1 cellular context compared by ENCODE assay signal in the genomic region with DNA sequence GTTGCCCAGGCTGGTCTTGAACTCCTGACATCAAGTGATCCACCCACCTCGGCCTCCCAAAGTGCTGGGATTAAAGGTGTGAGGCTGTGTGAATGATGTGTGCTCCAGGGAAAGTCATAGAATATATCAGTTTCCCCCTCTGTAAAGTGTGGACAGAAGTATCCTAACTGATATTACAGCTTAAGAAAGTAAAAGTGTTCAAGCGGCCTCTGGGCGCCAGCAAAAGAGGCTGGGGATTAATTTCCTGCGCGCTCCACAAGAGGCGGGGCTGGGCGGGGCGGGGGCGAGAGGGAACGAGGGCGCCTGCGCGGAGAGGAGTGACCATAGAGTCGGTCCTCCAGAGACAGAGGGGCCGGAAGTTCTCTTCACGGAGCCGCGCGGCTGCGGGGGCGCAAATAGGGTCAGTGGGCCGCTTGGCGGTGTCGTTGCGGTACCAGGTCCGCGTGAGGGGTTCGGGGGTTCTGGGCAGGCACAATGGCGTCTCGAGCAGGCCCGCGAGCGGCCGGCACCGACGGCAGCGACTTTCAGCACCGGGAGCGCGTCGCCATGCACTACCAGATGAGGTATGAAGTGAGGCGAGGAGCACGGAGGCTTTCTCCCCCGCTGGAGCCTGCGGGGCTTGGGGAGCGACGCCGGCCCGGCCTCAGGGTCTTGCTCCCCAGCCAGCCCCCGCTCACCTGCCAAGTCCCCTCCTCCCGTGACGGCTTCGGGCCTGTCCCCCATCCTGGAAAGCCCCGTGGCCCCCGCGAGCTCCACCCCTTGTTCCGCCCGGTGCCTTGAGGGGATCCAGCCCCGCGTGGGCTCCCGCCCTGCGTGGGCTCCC.
TF ChIP-seq lines count a peak whose summit lies in the region.

Gene JAGN1 (plus strand): TSS at position 362 of the 823 bp plus-strand sequence. CDS start 113 bp downstream, at position 475.

TF ChIP-seq in HEK293, 187 proteins besides CTCF, POLR2A, EP300 and RAD21 (continued from another document and continues in another):
- TF ChIP-seq, protein P1, sequence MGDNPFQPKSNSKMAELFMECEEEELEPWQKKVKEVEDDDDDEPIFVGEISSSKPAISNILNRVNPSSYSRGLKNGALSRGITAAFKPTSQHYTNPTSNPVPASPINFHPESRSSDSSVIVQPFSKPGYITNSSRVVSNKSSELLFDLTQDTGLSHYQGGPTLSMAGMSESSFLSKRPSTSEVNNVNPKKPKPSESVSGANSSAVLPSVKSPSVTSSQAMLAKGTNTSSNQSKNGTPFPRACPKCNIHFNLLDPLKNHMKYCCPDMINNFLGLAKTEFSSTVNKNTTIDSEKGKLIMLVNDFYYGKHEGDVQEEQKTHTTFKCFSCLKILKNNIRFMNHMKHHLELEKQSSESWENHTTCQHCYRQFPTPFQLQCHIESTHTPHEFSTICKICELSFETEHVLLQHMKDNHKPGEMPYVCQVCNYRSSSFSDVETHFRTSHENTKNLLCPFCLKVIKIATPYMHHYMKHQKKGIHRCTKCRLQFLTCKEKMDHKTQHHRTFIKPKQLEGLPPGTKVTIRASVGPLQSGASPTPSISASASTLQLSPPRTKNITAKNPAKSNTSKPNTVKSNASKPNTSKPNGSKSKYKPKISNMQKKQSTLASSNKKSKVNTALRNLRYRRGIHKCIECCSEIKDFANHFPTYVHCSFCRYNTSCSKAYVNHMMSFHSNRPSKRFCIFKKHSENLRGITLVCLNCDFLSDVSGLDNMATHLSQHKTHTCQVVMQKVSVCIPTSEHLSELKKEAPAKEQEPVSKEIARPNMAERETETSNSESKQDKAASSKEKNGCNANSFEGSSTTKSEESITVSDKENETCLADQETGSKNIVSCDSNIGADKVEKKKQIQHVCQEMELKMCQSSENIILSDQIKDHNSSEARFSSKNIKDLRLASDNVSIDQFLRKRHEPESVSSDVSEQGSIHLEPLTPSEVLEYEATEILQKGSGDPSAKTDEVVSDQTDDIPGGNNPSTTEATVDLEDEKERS (tag by site-specific recombination; IDR thresholded peaks at IDR 0.05): 0 out of 2 replicates have a peak, but pooled peaks have one; percentile 54
- TF ChIP-seq ZNF175 (tag by site-specific recombination; IDR thresholded peaks at IDR 0.05) (no peak), EGR2 (tag by site-specific recombination; IDR thresholded peaks at IDR 0.05; ENCODE audit: low read depth) (peak; percentile 82), AEBP2 (tag by site-specific recombination; IDR thresholded peaks at IDR 0.05; ENCODE audit: borderline replicate concordance) (peak; percentile 54; the same call in 1 of the 2 replicates), ZNF624 (tag by site-specific recombination; IDR thresholded peaks at IDR 0.05) (no peak), ZNF776 (tag by site-specific recombination; IDR thresholded peaks at IDR 0.05; ENCODE audit: borderline replicate concordance) (no peak), ZNF510 (tag by site-specific recombination; IDR thresholded peaks at IDR 0.05; ENCODE audit: insufficient replicate concordance) (no peak), KLF10 (tag by site-specific recombination; IDR thresholded peaks at IDR 0.05) (0 out of 2 replicates have a peak, but pooled peaks have one; percentile 24), ZNF658 (tag by site-specific recombination; IDR thresholded peaks at IDR 0.05) (no peak), ZNF274 (IDR thresholded peaks at IDR 0.05; ENCODE audit: low read length) (no peak), ZNF274 (tag by site-specific recombination; IDR thresholded peaks at IDR 0.05; ENCODE audit: borderline replicate concordance) (no peak), ZNF596 (tag by site-specific recombination; IDR thresholded peaks at IDR 0.05) (no peak), ZNF473 (tag by site-specific recombination; IDR thresholded peaks at IDR 0.05) (no peak), ZNF23 (tag by site-specific recombination; IDR thresholded peaks at IDR 0.05; ENCODE audit: borderline replicate concordance) (no peak), ZBTB1 (tag by site-specific recombination; IDR thresholded peaks at IDR 0.05) (peak; percentile 94), SP2 (tag by site-specific recombination; IDR thresholded peaks at IDR 0.05) (peak; percentile 62), REST (tag by site-specific recombination; IDR thresholded peaks at IDR 0.05) (peak; percentile 46; the same call in 1 of the 2 replicates), ZNF501 (tag by site-specific recombination; IDR thresholded peaks at IDR 0.05) (peak; percentile 90), ZNF561 (tag by site-specific recombination; IDR thresholded peaks at IDR 0.05; ENCODE audit: borderline replicate concordance) (peak; percentile 51; the same call in 1 of the 2 replicates), IKZF3 (tag by site-specific recombination; IDR thresholded peaks at IDR 0.05) (no peak), ZNF157 (tag by site-specific recombination; IDR thresholded peaks at IDR 0.05) (no peak), ZNF768 (tag by site-specific recombination; IDR thresholded peaks at IDR 0.05) (no peak), ZNF19 (tag by site-specific recombination; IDR thresholded peaks at IDR 0.05; ENCODE audit: low read depth) (no peak), ZEB2 (tag by site-specific recombination; IDR thresholded peaks at IDR 0.05) (peak; percentile 79; the same call in 1 of the 2 replicates), ZNF394 (tag by site-specific recombination; IDR thresholded peaks at IDR 0.05; ENCODE audit: borderline replicate concordance) (peak; percentile 66; the same call in 1 of the 2 replicates), PRDM1 (tag by site-specific recombination; IDR thresholded peaks at IDR 0.05) (peak; percentile 55; the same call in 1 of the 2 replicates), ZNF629 (tag by site-specific recombination; IDR thresholded peaks at IDR 0.05) (peak; percentile 74), ZNF138 (tag by site-specific recombination; IDR thresholded peaks at IDR 0.05; ENCODE audit: borderline replicate concordance) (no peak), KLF1 (tag by site-specific recombination; IDR thresholded peaks at IDR 0.05) (peak; percentile 17), PRDM10 (tag by site-specific recombination; IDR thresholded peaks at IDR 0.05) (peak; percentile 49; the same call in 1 of the 2 replicates), ZNF146 (tag by site-specific recombination; IDR thresholded peaks at IDR 0.05) (0 out of 2 replicates have a peak, but pooled peaks have one; percentile 36), ZBTB6 (tag by site-specific recombination; IDR thresholded peaks at IDR 0.05) (no peak), ZNF521 (tag by site-specific recombination; IDR thresholded peaks at IDR 0.05) (no peak), ZNF792 (tag by site-specific recombination; IDR thresholded peaks at IDR 0.05) (peak; percentile 45; the same call in 1 of the 2 replicates), ZNF654 (tag by site-specific recombination; IDR thresholded peaks at IDR 0.05; ENCODE audit: low read depth) (no peak), ZBTB20 (tag by site-specific recombination; IDR thresholded peaks at IDR 0.05) (peak; percentile 66; the same call in 1 of the 2 replicates)
- TF ChIP-seq, protein P2, sequence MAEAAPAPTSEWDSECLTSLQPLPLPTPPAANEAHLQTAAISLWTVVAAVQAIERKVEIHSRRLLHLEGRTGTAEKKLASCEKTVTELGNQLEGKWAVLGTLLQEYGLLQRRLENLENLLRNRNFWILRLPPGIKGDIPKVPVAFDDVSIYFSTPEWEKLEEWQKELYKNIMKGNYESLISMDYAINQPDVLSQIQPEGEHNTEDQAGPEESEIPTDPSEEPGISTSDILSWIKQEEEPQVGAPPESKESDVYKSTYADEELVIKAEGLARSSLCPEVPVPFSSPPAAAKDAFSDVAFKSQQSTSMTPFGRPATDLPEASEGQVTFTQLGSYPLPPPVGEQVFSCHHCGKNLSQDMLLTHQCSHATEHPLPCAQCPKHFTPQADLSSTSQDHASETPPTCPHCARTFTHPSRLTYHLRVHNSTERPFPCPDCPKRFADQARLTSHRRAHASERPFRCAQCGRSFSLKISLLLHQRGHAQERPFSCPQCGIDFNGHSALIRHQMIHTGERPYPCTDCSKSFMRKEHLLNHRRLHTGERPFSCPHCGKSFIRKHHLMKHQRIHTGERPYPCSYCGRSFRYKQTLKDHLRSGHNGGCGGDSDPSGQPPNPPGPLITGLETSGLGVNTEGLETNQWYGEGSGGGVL (tag by site-specific recombination; IDR thresholded peaks at IDR 0.05): no peak
- TF ChIP-seq, protein P3, sequence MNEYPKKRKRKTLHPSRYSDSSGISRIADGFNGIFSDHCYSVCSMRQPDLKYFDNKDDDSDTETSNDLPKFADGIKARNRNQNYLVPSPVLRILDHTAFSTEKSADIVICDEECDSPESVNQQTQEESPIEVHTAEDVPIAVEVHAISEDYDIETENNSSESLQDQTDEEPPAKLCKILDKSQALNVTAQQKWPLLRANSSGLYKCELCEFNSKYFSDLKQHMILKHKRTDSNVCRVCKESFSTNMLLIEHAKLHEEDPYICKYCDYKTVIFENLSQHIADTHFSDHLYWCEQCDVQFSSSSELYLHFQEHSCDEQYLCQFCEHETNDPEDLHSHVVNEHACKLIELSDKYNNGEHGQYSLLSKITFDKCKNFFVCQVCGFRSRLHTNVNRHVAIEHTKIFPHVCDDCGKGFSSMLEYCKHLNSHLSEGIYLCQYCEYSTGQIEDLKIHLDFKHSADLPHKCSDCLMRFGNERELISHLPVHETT (tag by site-specific recombination; IDR thresholded peaks at IDR 0.05): peak; percentile 89
- TF ChIP-seq, protein P4, sequence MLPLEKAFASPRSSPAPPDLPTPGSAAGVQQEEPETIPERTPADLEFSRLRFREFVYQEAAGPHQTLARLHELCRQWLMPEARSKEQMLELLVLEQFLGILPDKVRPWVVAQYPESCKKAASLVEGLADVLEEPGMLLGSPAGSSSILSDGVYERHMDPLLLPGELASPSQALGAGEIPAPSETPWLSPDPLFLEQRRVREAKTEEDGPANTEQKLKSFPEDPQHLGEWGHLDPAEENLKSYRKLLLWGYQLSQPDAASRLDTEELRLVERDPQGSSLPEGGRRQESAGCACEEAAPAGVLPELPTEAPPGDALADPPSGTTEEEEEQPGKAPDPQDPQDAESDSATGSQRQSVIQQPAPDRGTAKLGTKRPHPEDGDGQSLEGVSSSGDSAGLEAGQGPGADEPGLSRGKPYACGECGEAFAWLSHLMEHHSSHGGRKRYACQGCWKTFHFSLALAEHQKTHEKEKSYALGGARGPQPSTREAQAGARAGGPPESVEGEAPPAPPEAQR (tag by site-specific recombination; IDR thresholded peaks at IDR 0.05): 0 out of 2 replicates have a peak, but pooled peaks have one; percentile 46
